8 cellular contexts compared by ENCODE assay signal in the genomic region with DNA sequence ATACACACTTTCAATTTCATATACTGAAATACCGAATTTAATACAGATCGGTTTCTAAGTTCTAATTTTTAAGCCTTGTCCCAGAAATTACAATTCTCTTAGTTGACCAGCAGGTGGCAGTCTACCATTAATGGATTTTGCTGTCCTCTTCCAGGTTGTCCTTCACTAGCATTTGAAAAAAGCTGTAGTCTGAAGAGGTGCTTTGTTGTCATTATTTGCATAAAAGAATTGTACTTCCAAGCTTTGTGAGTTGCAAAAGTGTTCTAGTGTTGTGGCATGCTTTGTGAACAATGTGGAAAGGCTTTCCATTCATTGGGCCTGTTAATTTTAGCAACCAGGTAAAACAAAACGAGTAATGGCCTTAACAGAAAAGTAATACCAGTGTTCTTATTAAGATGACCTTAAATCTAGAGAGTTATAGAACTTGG.
DNase-seq lines count a peak whose midpoint lies in the region; ATAC-seq and TF ChIP-seq lines count a peak whose summit lies in the region.

No MANE protein-coding gene starts in this region.

- no peak overlapping the region for H3K4me3 ChIP-seq in AG04450 (ENCODE audit: low read depth, low read length)

- no peaks in the 10 kb centered on the region for H3K27me3 ChIP-seq in AG04450 (ENCODE audit: control insufficient read depth, insufficient read depth, low read length)

- CTCF ChIA-PET in AG04450 (lab: Charles Lee) = interaction anchor here (0.5 to 2.5 kb wide), 25 partner anchors 9 to 878 kb away, joined by 3 to 18 read pairs (median 3); no protein-coding TSS in a partner anchor

- H3K4me1 Mint-ChIP-seq in activated T-cell treated with anti-CD3 and anti-CD28 coated beads, Interleukin-2, amount 50 U/mL, for 4 hours (ENCODE audit: low read depth) = no peaks in the 10 kb centered on the region

- no peak overlapping the region for H3K4me3 Mint-ChIP-seq in activated T-cell treated with anti-CD3 and anti-CD28 coated beads, Interleukin-2, amount 50 U/mL, for 4 hours

- H3K9me3 ChIP-seq in AG04450 (ENCODE audit: control insufficient read depth, insufficient read depth, low read length) = no peaks in the 10 kb centered on the region

- H3K27ac ChIP-seq in AG04450 (ENCODE audit: low read depth, low read length) = no peak overlapping the region

- POLR2A ChIA-PET in AG04450 (lab: Yijun Ruan, JAX) = no interaction called here

- no peaks in the 10 kb centered on the region for H3K9me3 Mint-ChIP-seq in activated T-cell treated with anti-CD3 and anti-CD28 coated beads, Interleukin-2, amount 50 U/mL, for 4 hours

- DNase-seq in AG04450 (ENCODE audit: low read depth, low spot score) = peak; percentile 27
- peak; percentile 10 for DNase-seq in GM04504 (ENCODE audit: low read depth)
- peak; percentile 67 for DNase-seq in NCI-H2196 treated with DMSO at 0.1 percent for 48 hours (lab: John Stamatoyannopoulos, UW; ENCODE audit: unreplicated experiment)
- DNase-seq in amniotic epithelial cell (ENCODE audit: low read depth) = peak; percentile 55
- peak; percentile 53 for DNase-seq in iris pigment epithelial cell (ENCODE audit: low read depth)
- peak; percentile 10 for DNase-seq in stromal cell of bone marrow (ENCODE audit: low read depth)
- DNase-seq in activated T-cell treated with anti-CD3 and anti-CD28 coated beads, Interleukin-2, amount 50 U/mL, for 4 hours = no peak

- peak; percentile 73 for TF ChIP-seq CTCF in AG04450 (IDR thresholded peaks at IDR 0.05; ENCODE audit: low read depth, low read length)

- H3K27me3 Mint-ChIP-seq in activated T-cell treated with anti-CD3 and anti-CD28 coated beads, Interleukin-2, amount 50 U/mL, for 4 hours (ENCODE audit: low read depth) = no peaks in the 10 kb centered on the region

- peak; percentile 74 for ATAC-seq in HG02885 (IDR thresholded peaks at IDR 0.05; ENCODE audit: poor library complexity, unreplicated experiment)
- ATAC-seq in activated T-cell treated with anti-CD3 and anti-CD28 coated beads, Interleukin-2, amount 50 U/mL, for 4 hours = no peak

- H3K36me3 Mint-ChIP-seq in activated T-cell treated with anti-CD3 and anti-CD28 coated beads, Interleukin-2, amount 50 U/mL, for 4 hours (ENCODE audit: insufficient read depth) = peaks cover 19% of the 10 kb centered on the region
